In the genomic region with DNA sequence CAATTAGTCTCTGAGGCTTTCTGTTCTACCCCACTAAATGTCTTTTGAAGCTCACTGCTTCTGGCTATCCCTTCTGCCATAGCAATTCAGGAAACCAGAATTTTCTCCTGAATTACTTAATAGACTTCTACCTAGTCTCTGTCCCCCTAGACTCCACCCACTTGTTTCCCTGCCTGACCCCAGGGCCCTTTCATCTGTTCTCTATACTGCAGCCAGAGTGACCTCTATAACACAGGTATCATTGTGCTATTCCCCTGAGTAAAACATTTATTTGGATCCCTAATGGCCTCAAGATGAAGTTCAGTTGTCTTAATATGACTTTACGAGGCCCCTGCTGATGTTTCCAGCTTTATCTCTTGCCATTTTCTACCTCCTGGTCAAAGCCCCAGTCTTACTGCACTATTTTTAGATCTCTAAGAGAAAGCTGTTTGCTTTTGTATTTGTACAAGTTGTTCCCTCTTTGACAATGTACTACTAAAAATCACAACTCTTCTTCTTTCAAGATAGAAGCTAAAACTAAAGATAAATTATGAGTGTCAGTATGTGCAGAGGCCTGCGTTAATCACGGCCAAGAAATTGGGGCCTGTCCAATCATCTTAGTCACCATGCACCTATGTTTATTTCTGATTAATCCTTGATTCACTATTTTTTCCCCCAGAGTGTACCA, we compare ENCODE assay signal across 1 cellular context.
TF ChIP-seq lines count a peak whose summit lies in the region.

No MANE protein-coding gene starts in this region.

TF ChIP-seq in HepG2, 621 proteins besides CTCF, POLR2A, EP300 and RAD21 (continued from another document):
- TF ChIP-seq TERF1 (CRISPR knock-in tag; IDR thresholded peaks at IDR 0.05), result no peak
- TF ChIP-seq, protein P1, sequence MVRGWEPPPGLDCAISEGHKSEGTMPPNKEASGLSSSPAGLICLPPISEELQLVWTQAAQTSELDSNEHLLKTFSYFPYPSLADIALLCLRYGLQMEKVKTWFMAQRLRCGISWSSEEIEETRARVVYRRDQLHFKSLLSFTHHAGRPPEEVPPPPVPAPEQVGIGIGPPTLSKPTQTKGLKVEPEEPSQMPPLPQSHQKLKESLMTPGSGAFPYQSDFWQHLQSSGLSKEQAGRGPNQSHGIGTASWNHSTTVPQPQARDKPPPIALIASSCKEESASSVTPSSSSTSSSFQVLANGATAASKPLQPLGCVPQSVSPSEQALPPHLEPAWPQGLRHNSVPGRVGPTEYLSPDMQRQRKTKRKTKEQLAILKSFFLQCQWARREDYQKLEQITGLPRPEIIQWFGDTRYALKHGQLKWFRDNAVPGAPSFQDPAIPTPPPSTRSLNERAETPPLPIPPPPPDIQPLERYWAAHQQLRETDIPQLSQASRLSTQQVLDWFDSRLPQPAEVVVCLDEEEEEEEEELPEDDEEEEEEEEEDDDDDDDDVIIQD (CRISPR knock-in tag; IDR thresholded peaks at IDR 0.05; ENCODE audit: low read depth), result peak; percentile 17; the same call in 1 of the 2 replicates
TF ChIP-seq in HepG2: peak in this region for 2.
